Comparison of ENCODE assay signal across 8 cellular contexts in genomic region chr7:55951637-55952351, GRCh38. TPM values are rescaled to one million over a fixed set of nuclear protein-coding genes. Genes with fewer than 3 reads are reported as not detected.
DNase-seq lines count a peak whose midpoint lies in the region; ATAC-seq and TF ChIP-seq lines count a peak whose summit lies in the region.

TSS of gene MRPS17 (plus strand) at chr7:55951877. CDS start at chr7:55953196, 1,319 bp downstream.

- H3K4me3 ChIP-seq in fibroblast of pulmonary artery (replicated peaks; ENCODE audit: low read depth, low read length) = peak within 1 kb of the TSS; percentile 82

- no peak for TF ChIP-seq CTCF in fibroblast of pulmonary artery (IDR thresholded peaks at IDR 0.05; ENCODE audit: low read length, missing control alignments)

- ATAC-seq in natural killer cell treated with Interleukin-12 subunit alpha and Interleukin-12 subunit beta and Interleukin-15 and Interleukin-18, amount 100 ng/mL, for 72 hours = peak; percentile 100
- ATAC-seq in stimulated activated naive CD8-positive, alpha-beta T cell treated with anti-CD3 and anti-CD28 coated beads, Interleukin-15, Interleukin-2, amounts not matched to agents 100 U/mL and 50 U/mL, for 24 hours = peak; percentile 100

- peak; percentile 95 for TF ChIP-seq POLR2A in Raji (IDR thresholded peaks at IDR 0.05; ENCODE audit: insufficient read depth, low read depth, low read length)

- DNase-seq in ELF-1 (ENCODE audit: low read depth, low spot score) (peak; percentile 97), H4 (ENCODE audit: low spot score) (peak; percentile 97), LoVo (ENCODE audit: low spot score) (peak; percentile 98), fibroblast of pulmonary artery (ENCODE audit: low read depth) (peak; percentile 88)
- DNase-seq in activated T-helper 9 cell treated with anti-CD3 and anti-CD28 coated beads, Interleukin-2, amount 50 U/mL, for 16 hours (ENCODE audit: low read depth) = peak; percentile 91
- peak; percentile 94 for DNase-seq in natural killer cell treated with Interleukin-12 subunit alpha and Interleukin-12 subunit beta and Interleukin-15 and Interleukin-18, amount 100 ng/mL, for 72 hours (ENCODE audit: low spot score)
- DNase-seq in stimulated activated naive CD8-positive, alpha-beta T cell treated with anti-CD3 and anti-CD28 coated beads, Interleukin-15, Interleukin-2, amounts not matched to agents 100 U/mL and 50 U/mL, for 24 hours = peak; percentile 92

- H3K4me1 Mint-ChIP-seq in natural killer cell treated with Interleukin-12 subunit alpha and Interleukin-12 subunit beta and Interleukin-15 and Interleukin-18, amount 100 ng/mL, for 72 hours (ENCODE audit: low read depth in 2 of 2) = peaks cover 10 to 24% of the 10 kb centered on the region in 2 donors

- peak within 1 kb of the TSS; percentile 99 for H3K4me3 Mint-ChIP-seq in natural killer cell treated with Interleukin-12 subunit alpha and Interleukin-12 subunit beta and Interleukin-15 and Interleukin-18, amount 100 ng/mL, for 72 hours

- H3K36me3 Mint-ChIP-seq in natural killer cell treated with Interleukin-12 subunit alpha and Interleukin-12 subunit beta and Interleukin-15 and Interleukin-18, amount 100 ng/mL, for 72 hours = no peaks in the 10 kb centered on the region

- peak within 1 kb of the TSS; percentile 90 to 96 for H3K27ac Mint-ChIP-seq in natural killer cell treated with Interleukin-12 subunit alpha and Interleukin-12 subunit beta and Interleukin-15 and Interleukin-18, amount 100 ng/mL, for 72 hours

- no peaks in the 10 kb centered on the region for H3K9me3 Mint-ChIP-seq in natural killer cell treated with Interleukin-12 subunit alpha and Interleukin-12 subunit beta and Interleukin-15 and Interleukin-18, amount 100 ng/mL, for 72 hours

- H3K27me3 Mint-ChIP-seq in natural killer cell treated with Interleukin-12 subunit alpha and Interleukin-12 subunit beta and Interleukin-15 and Interleukin-18, amount 100 ng/mL, for 72 hours = peaks cover 0 to 5% of the 10 kb centered on the region in 2 donors

RNA-seq across cellular contexts. Expression of gene MRPS17, which starts in this region (rescaled TPM):
- 28.9 and 36.2 TPM in 2 replicates for total RNA-seq in H4 (2014; rRNA removed; shearing (Covaris generic))
- total RNA-seq in natural killer cell treated with Interleukin-12 subunit alpha and Interleukin-12 subunit beta and Interleukin-15 and Interleukin-18, amount 100 ng/mL, for 72 hours = 10 to 100 TPM; 20.9 to 28.7 TPM

Comparison
In these comparisons a context has a peak if more than half of its experiments do, and no peak if none do; other contexts are left out.
1. Peak in every context shown above with its lines: DNase-seq, ATAC-seq and H3K4me3 ChIP-seq.